Comparison of ENCODE assay signal across 1 cellular context in the genomic region with DNA sequence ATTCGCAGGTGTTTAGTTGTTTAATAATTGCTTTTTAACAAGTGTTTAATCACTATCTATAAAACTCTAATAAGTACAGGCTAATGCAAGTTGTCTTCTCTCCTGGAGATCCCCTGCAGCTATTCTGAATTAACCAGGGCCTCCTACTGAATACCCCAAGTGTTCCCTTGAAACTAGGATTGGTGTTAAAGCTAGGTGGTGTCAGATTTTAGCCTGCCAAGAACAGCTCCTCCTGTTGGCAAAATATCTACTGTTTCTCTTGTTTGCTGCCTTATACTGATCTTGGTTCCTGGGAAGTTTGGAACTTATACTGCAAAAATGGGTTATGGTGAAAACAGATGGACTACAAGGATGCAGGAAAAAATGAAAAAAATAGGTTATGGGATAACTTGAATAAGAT.
TF ChIP-seq lines count a peak whose summit lies in the region.

No MANE protein-coding gene starts in this region.

TF ChIP-seq in SK-N-SH, 30 proteins besides CTCF, POLR2A, EP300 and RAD21 (continued from another document):
- TF ChIP-seq, protein P1, sequence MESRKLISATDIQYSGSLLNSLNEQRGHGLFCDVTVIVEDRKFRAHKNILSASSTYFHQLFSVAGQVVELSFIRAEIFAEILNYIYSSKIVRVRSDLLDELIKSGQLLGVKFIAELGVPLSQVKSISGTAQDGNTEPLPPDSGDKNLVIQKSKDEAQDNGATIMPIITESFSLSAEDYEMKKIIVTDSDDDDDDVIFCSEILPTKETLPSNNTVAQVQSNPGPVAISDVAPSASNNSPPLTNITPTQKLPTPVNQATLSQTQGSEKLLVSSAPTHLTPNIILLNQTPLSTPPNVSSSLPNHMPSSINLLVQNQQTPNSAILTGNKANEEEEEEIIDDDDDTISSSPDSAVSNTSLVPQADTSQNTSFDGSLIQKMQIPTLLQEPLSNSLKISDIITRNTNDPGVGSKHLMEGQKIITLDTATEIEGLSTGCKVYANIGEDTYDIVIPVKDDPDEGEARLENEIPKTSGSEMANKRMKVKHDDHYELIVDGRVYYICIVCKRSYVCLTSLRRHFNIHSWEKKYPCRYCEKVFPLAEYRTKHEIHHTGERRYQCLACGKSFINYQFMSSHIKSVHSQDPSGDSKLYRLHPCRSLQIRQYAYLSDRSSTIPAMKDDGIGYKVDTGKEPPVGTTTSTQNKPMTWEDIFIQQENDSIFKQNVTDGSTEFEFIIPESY (IDR thresholded peaks at IDR 0.05; ENCODE audit: borderline replicate concordance, low read depth) = no peak
